In the genomic region with DNA sequence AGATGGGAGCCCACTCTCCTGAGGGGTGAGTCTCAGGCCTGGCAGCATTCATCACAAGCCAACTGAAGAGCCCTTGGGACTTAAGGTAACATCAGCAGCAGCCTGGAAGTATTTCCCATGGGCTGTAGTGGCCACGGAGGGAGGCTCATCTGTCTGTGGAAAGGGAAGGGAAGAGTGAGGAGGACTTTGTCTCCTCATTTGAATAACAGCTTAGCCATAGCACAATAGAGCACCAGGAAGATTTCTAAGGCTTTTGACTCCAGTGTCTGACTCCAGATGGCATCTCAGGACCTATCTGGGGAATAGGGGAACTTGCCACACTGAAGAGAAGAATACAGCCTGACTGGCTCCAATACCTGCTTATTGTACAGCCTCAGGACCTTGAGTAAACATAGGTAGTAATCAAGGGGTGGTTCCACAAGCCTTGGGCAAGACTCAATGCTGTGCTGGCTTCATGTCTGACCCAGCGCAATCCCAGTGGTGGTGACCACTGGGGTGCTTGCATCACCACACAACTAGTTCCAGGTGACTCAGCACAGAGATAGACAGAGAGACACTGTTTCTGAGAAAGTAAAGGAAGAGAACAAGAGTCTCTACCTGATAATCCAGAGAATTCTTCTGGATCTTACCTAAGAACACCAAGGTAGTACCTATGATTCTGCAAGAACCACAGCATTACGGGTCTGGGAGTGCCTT, we compare ENCODE assay signal across 21 cellular contexts.
DNase-seq lines count a peak whose midpoint lies in the region; ATAC-seq and TF ChIP-seq lines count a peak whose summit lies in the region.
"Had no signal": no experiment of that assay in that cellular context is flagged by ENCODE, and none has a peak within 500 bp of the region (broad histone marks: within the 10 kb centered on the region; RNA-seq: fewer than 3 reads in every experiment).

No MANE protein-coding gene starts in this region.

- dilution Hi-C loops in IMR-90 (cut with HindIII; ENCODE audit: low sequenced_read_pairs, unreplicated experiment) = no loop called here

- H2AK9ac ChIP-seq in IMR-90 (replicated peaks; ENCODE audit: low read depth, low read length, poor library complexity) = no peak overlapping the region

- H3K23ac ChIP-seq in IMR-90 (ENCODE audit: low read depth, low read length) = no peak overlapping the region

- no peak overlapping the region for H2AK5ac ChIP-seq in IMR-90 (ENCODE audit: low read depth, low read length)

- H3K4me2 ChIP-seq in IMR-90 (ENCODE audit: low read depth, low read length) = no peak overlapping the region

- no peaks in the 10 kb centered on the region for H3K9me3 ChIP-seq in IMR-90 (ENCODE audit: control insufficient read depth, insufficient read depth, low read length)
- no peaks in the 10 kb centered on the region for H3K9me3 ChIP-seq in mucosa of descending colon
- H3K9me3 ChIP-seq: BE2C had no signal

- no peak for ATAC-seq in IMR-90 (ENCODE audit: low read depth)
- ATAC-seq in mucosa of descending colon = peak; percentile 67
- no peak for ATAC-seq in HG03095 (IDR thresholded peaks at IDR 0.05; ENCODE audit: unreplicated experiment)
- ATAC-seq in GM21529 (IDR thresholded peaks at IDR 0.05; ENCODE audit: unreplicated experiment) = no peak
- ATAC-seq: GM12878 had no signal

- in situ Hi-C loops in IMR-90 (cut with MboI; ENCODE audit: low sequenced_read_pairs) = no loop called here
- in situ Hi-C loops in KBM-7 (cut with MboI; ENCODE audit: low pct_unique_long_range_greater_than_20kb, low sequenced_read_pairs) = no loop called here

- no peak overlapping the region for H2BK5ac ChIP-seq in IMR-90 (ENCODE audit: low read depth, low read length, poor library complexity, severe bottlenecking)

- no peak overlapping the region; the same call in 1 of the 2 replicates for H2BK120ac ChIP-seq in IMR-90 (ENCODE audit: low read depth, low read length)

- H4K91ac ChIP-seq in IMR-90 (ENCODE audit: insufficient read depth, low read depth, low read length) = no peak overlapping the region

- POLR2A ChIA-PET in IMR-90 (lab: Charles Lee; ENCODE audit: unreplicated experiment) = no interaction called here

- no peaks in the 10 kb centered on the region for H3K4me1 ChIP-seq in IMR-90 (ENCODE audit: control insufficient read depth, insufficient read depth, low read length)
- no peaks in the 10 kb centered on the region for H3K4me1 ChIP-seq in mucosa of descending colon (ENCODE audit: low read depth)
- H3K4me1 ChIP-seq: BE2C had no signal

- no peak for TF ChIP-seq CTCF in IMR-90 (conservative IDR thresholded peaks at IDR 0.05; ENCODE audit: low read depth, low read length)
- no peak for TF ChIP-seq CTCF in mucosa of descending colon (IDR thresholded peaks at IDR 0.05)

- H3K18ac ChIP-seq in IMR-90 (ENCODE audit: low read depth, low read length) = no peak overlapping the region

- H3K14ac ChIP-seq in IMR-90 (replicated peaks; ENCODE audit: low read depth, low read length) = no peak overlapping the region

- CTCF ChIA-PET in IMR-90 (lab: Yijun Ruan, JAX) = no interaction called here

- intact Hi-C loops in IMR-90 (cut with micrococcal nuclease) = no loop called here
- intact Hi-C loops in mucosa of descending colon (cut with DNase I, micrococcal nuclease) = no loop called here

- H3K56ac ChIP-seq in IMR-90 (ENCODE audit: extremely low read depth, insufficient read depth, low read length) = no peak overlapping the region

- H4K8ac ChIP-seq in IMR-90 (ENCODE audit: low read depth in 2 of 2, low read length in 2 of 2) = no peak overlapping the region

- no peak overlapping the region for H2BK15ac ChIP-seq in IMR-90 (ENCODE audit: low read depth, low read length)

- no TSS peak for BruUV-seq in IMR-90 (replicated peaks; lab: Mats Ljungman, UMichigan)

- H2BK20ac ChIP-seq in IMR-90 (ENCODE audit: low read depth, low read length) = no peak overlapping the region

- H3K4me3 ChIP-seq in IMR-90 (ENCODE audit: insufficient read depth, low read depth, low read length) = no peak overlapping the region
- H3K4me3 ChIP-seq in mucosa of descending colon = no peak overlapping the region
- H3K4me3 ChIP-seq: GM12878, SK-N-MC had no signal

- H3K9me1 ChIP-seq in IMR-90 (ENCODE audit: insufficient read depth, low read length) = no peaks in the 10 kb centered on the region

- H3K36me3 ChIP-seq in IMR-90 (ENCODE audit: control insufficient read depth, insufficient read depth, low read length) (no peaks in the 10 kb centered on the region), mucosa of descending colon (ENCODE audit: low read depth) (no peaks in the 10 kb centered on the region)
- H3K36me3 ChIP-seq: BE2C had no signal

- H4K5ac ChIP-seq in IMR-90 (ENCODE audit: low read depth, low read length) = no peak overlapping the region

- WGBS in IMR-90 (ENCODE audit: extremely low coverage in 2 of 2, insufficient read length in 1 of 2), 2 experiments = no CpG with 5 or more reads among the region's 3 CpGs

- no peaks in the 10 kb centered on the region for H3K79me1 ChIP-seq in IMR-90 (ENCODE audit: low read depth in 1 of 2, low read length in 2 of 2)

- no peak for TF ChIP-seq RAD21 in IMR-90 (IDR thresholded peaks at IDR 0.05; ENCODE audit: low read length)

- no peaks in the 10 kb centered on the region for H4K20me1 ChIP-seq in IMR-90 (ENCODE audit: insufficient read depth, low read length)

- DNase-seq in ELR (ENCODE audit: low read depth) = peak; percentile 26
- DNase-seq in IMR-90 = peak; percentile 10
- peak; percentile 68 for DNase-seq in epithelial cell of prostate (ENCODE audit: low read depth, low spot score)
- peak in 1 of 3 donors; percentile 23 for DNase-seq in mucosa of descending colon
- DNase-seq in KBM-7 = no peak
- DNase-seq: BE2C; CD4-positive, CD25-positive, alpha-beta regulatory T cell; COR-L47; DMS 273 treated with DMSO at 0.1 percent for 48 hours; H7; HFFc6; NCI-H1105; NCI-H1694; NCI-H2081 treated with DMSO at 0.1 percent for 48 hours; NK-92 treated with Interleukin-12 subunit alpha and Interleukin-12 subunit beta, amount 100 ng/mL, for 24 hours; SHP77 had no signal

- TF ChIP-seq POLR2A in IMR-90 (IDR thresholded peaks at IDR 0.05; ENCODE audit: low read depth, low read length) = no peak

- H3K9ac ChIP-seq in IMR-90 (ENCODE audit: low read depth, low read length) = no peak overlapping the region

- no peak overlapping the region for H2AFZ ChIP-seq in IMR-90 (replicated peaks; ENCODE audit: low read length, poor library complexity)

- H3K27ac ChIP-seq in IMR-90 (ENCODE audit: insufficient read depth, low read length) = no peak overlapping the region
- H3K27ac ChIP-seq in epithelial cell of prostate = no peak overlapping the region
- H3K27ac ChIP-seq: HL-60, SK-N-MC had no signal

- no peak overlapping the region for H3K4ac ChIP-seq in IMR-90 (ENCODE audit: low read depth, low read length)

- no peaks in the 10 kb centered on the region for H3K27me3 ChIP-seq in IMR-90 (ENCODE audit: control insufficient read depth, insufficient read depth, low read length)
- H3K27me3 ChIP-seq: BE2C had no signal

TF ChIP-seq in IMR-90, 13 proteins besides CTCF, POLR2A, EP300 and RAD21:
- no peak for TF ChIP-seq RCOR1 (IDR thresholded peaks at IDR 0.05; ENCODE audit: insufficient replicate concordance, low read length)
- peak; percentile 38; the same call in 1 of the 2 replicates for TF ChIP-seq CEBPB (IDR thresholded peaks at IDR 0.05; ENCODE audit: low read depth, low read length)
